In the genomic region with DNA sequence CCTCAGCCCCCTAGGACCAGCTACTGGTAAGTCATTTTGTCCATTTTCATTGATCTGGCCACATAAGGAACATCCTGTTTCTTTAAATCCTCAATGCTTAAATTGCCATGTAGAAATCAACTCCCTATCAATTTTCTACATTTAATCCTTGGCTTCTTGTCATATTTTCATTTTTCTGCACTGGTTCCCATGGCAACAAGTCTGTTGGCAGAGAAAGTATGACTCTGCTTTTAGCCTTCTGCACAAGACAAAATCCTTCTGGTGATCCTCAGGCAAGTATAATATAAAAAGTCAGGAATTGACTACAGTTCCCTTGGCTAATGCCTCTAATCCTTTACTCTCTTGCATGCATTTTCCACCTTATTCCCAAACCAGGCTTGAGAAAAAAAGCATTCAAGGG, we compare ENCODE assay signal across 9 cellular contexts.
DNase-seq lines count a peak whose midpoint lies in the region; ATAC-seq and TF ChIP-seq lines count a peak whose summit lies in the region.
"Had no signal": no experiment of that assay in that cellular context is flagged by ENCODE, and none has a peak within 500 bp of the region (broad histone marks: within the 10 kb centered on the region; RNA-seq: fewer than 3 reads in every experiment).

No MANE protein-coding gene starts in this region.

- DNase-seq in AG20443 (ENCODE audit: low spot score) (peak; percentile 54), SK-N-SH (no peak), fibroblast of lung (ENCODE audit: low read depth in 2 of 2) (peak; percentile 59 to 92), thyroid gland (no peak), OCI-M2 (lab: John Stamatoyannopoulos, UW; ENCODE audit: unreplicated experiment) (no peak), NCI-H2081 (lab: John Stamatoyannopoulos, UW) (no peak)
- DNase-seq in effector memory CD8-positive, alpha-beta T cell, result no peak
- DNase-seq: CD4-positive, CD25-positive, alpha-beta regulatory T cell had no signal

- H4K20me1 ChIP-seq in SK-N-SH (ENCODE audit: insufficient read depth) (no peaks in the 10 kb centered on the region), fibroblast of lung (ENCODE audit: control insufficient read depth, extremely low read depth, insufficient read depth, low read length) (no peaks in the 10 kb centered on the region)

- peak overlapping the region; percentile 9 to 77 (median 66) for H3K27ac Mint-ChIP-seq in nephron
- no peak overlapping the region for H3K27ac Mint-ChIP-seq in effector memory CD8-positive, alpha-beta T cell

- H3K27me3 ChIP-seq in SK-N-SH (ENCODE audit: insufficient read depth) (no peaks in the 10 kb centered on the region), fibroblast of lung (ENCODE audit: control insufficient read depth, insufficient read depth, low read length) (no peaks in the 10 kb centered on the region), thyroid gland (no peaks in the 10 kb centered on the region)

- TF ChIP-seq CTCF in SK-N-SH (IDR thresholded peaks at IDR 0.05) (no peak), fibroblast of lung (conservative IDR thresholded peaks at IDR 0.05 in 1 of 2, IDR thresholded peaks at IDR 0.05 in 1 of 2; ENCODE audit: low read depth in 1 of 2, low read length in 2 of 2) (no peak), nephron (IDR thresholded peaks at IDR 0.05; ENCODE audit: unreplicated experiment in 3 of 3) (no peak), thyroid gland (IDR thresholded peaks at IDR 0.05) (no peak)

- ATAC-seq in effector memory CD8-positive, alpha-beta T cell (replicated peaks), result no peak

- H3K4me3 Mint-ChIP-seq in nephron, result peak overlapping the region in 1 of 3 experiments; percentile 1
- no peak overlapping the region for H3K4me3 Mint-ChIP-seq in effector memory CD8-positive, alpha-beta T cell
- H3K4me3 Mint-ChIP-seq: CD4-positive, CD25-positive, alpha-beta regulatory T cell had no signal

- intact Hi-C loops in thyroid gland (cut with DNase I), result no loop called here

- CTCF ChIA-PET in SK-N-SH (lab: Yijun Ruan, JAX), result interaction anchor here (0.6 to 3.6 kb wide), 2 partner anchors 8 to 201 kb away, joined by 3 to 29 read pairs; no protein-coding TSS in a partner anchor

- TF ChIP-seq RAD21 in SK-N-SH (IDR thresholded peaks at IDR 0.05; ENCODE audit: low read length), result no peak

- H3K4me1 Mint-ChIP-seq in nephron, result peaks cover 40% of the 10 kb centered on the region
- no peaks in the 10 kb centered on the region for H3K4me1 Mint-ChIP-seq in effector memory CD8-positive, alpha-beta T cell (ENCODE audit: low read depth in 2 of 2)
- H3K4me1 Mint-ChIP-seq: CD4-positive, CD25-positive, alpha-beta regulatory T cell had no signal

- H3K4me3 ChIP-seq in SK-N-SH (ENCODE audit: low read depth in 2 of 2, low read length in 1 of 2), result no peak overlapping the region
- no peak overlapping the region for H3K4me3 ChIP-seq in fibroblast of lung (replicated peaks in 1 of 4; ENCODE audit: control extremely low read depth in 1 of 4, insufficient read depth in 1 of 4, low read depth in 3 of 4, low read length in 4 of 4)
- no peak overlapping the region for H3K4me3 ChIP-seq in thyroid gland (replicated peaks in 1 of 3)

- H3K9me2 ChIP-seq in SK-N-SH, result no peaks in the 10 kb centered on the region

- TF ChIP-seq POLR2A in thyroid gland (IDR thresholded peaks at IDR 0.05), result no peak

- no peaks in the 10 kb centered on the region for H3K27me3 Mint-ChIP-seq in nephron (ENCODE audit: low read depth)
- peaks cover 4 to 6% of the 10 kb centered on the region in 2 donors for H3K27me3 Mint-ChIP-seq in effector memory CD8-positive, alpha-beta T cell

- H3K27ac ChIP-seq in SK-N-SH (ENCODE audit: low read depth in 2 of 2, low read length in 1 of 2) (peak overlapping the region; percentile 60 to 76; a peak in 3 of 4 replicates), fibroblast of lung (ENCODE audit: insufficient read depth, low read length) (peak overlapping the region; percentile 47), thyroid gland (no peak overlapping the region)

- POLR2A ChIA-PET in SK-N-SH (lab: Yijun Ruan, JAX), result no interaction called here

- H3K4me1 ChIP-seq in SK-N-SH (ENCODE audit: control insufficient read depth in 1 of 2, insufficient read depth in 2 of 2, low read depth in 1 of 2, low read length in 1 of 2), result peaks cover 5 to 21% of the 10 kb centered on the region in 2 experiments; a peak in 3 of 4 replicates
- peaks cover 9% of the 10 kb centered on the region for H3K4me1 ChIP-seq in fibroblast of lung (ENCODE audit: control insufficient read depth, extremely low read depth, insufficient read depth, low read length)
- H3K4me1 ChIP-seq in thyroid gland, result no peaks in the 10 kb centered on the region

- no peaks in the 10 kb centered on the region for H3K79me2 ChIP-seq in SK-N-SH (ENCODE audit: insufficient read depth)
- no peaks in the 10 kb centered on the region for H3K79me2 ChIP-seq in fibroblast of lung (ENCODE audit: control insufficient read depth, insufficient read depth, low read length)

- H3K9me3 ChIP-seq in SK-N-SH (no peaks in the 10 kb centered on the region), fibroblast of lung (ENCODE audit: control insufficient read depth, insufficient read depth, low read depth, low read length) (no peaks in the 10 kb centered on the region), thyroid gland (no peaks in the 10 kb centered on the region)

- H3F3A ChIP-seq in SK-N-SH (replicated peaks; ENCODE audit: insufficient read depth), result peaks cover 23% of the 10 kb centered on the region

- no peaks in the 10 kb centered on the region for H3K36me3 Mint-ChIP-seq in nephron (ENCODE audit: low read depth)
- peaks cover 6% of the 10 kb centered on the region for H3K36me3 Mint-ChIP-seq in effector memory CD8-positive, alpha-beta T cell (ENCODE audit: insufficient read depth)
- H3K36me3 Mint-ChIP-seq: CD4-positive, CD25-positive, alpha-beta regulatory T cell had no signal

- H3K36me3 ChIP-seq in SK-N-SH (replicated peaks in 1 of 2; ENCODE audit: control insufficient read depth in 1 of 2, insufficient read depth in 2 of 2, low read length in 1 of 2) (peaks cover 3 to 11% of the 10 kb centered on the region in 2 experiments), fibroblast of lung (ENCODE audit: control insufficient read depth, insufficient read depth, low read length) (no peaks in the 10 kb centered on the region), thyroid gland (no peaks in the 10 kb centered on the region)

- H2AFZ ChIP-seq in SK-N-SH (ENCODE audit: low read depth) (no peak overlapping the region), fibroblast of lung (ENCODE audit: low read length) (no peak overlapping the region)

- H3K4me2 ChIP-seq in SK-N-SH (peak overlapping the region; percentile 49; the same call in 1 of the 2 replicates), fibroblast of lung (ENCODE audit: extremely low read depth, insufficient read depth, low read length) (peak overlapping the region; percentile 15)

- H3K9ac ChIP-seq in SK-N-SH, result no peak overlapping the region
- H3K9ac ChIP-seq in fibroblast of lung (ENCODE audit: insufficient read depth, low read length), result no peak overlapping the region

- H3K9me3 Mint-ChIP-seq in nephron, result no peaks in the 10 kb centered on the region
- no peaks in the 10 kb centered on the region for H3K9me3 Mint-ChIP-seq in effector memory CD8-positive, alpha-beta T cell
- H3K9me3 Mint-ChIP-seq: CD4-positive, CD25-positive, alpha-beta regulatory T cell had no signal

- TF ChIP-seq EP300 in SK-N-SH (IDR thresholded peaks at IDR 0.05; ENCODE audit: borderline replicate concordance in 1 of 2, low read depth in 1 of 2, low read length in 1 of 2), result no peak

TF ChIP-seq in SK-N-SH, 30 proteins besides CTCF, POLR2A, EP300 and RAD21:
- TF ChIP-seq FOXJ3 (CRISPR knock-in tag; IDR thresholded peaks at IDR 0.05) (no peak), RFX5 (IDR thresholded peaks at IDR 0.05; ENCODE audit: low read length) (peak; percentile 90)
TF ChIP-seq in SK-N-SH: peak in this region for 1.

Comparison
In these comparisons a context has a peak if more than half of its experiments do, and no peak if none do; other contexts are left out.
1. DNase-seq: peak in AG20443 (single experiment) and fibroblast of lung (2 of 2); none in SK-N-SH (single experiment), thyroid gland (0 of 2), effector memory CD8-positive, alpha-beta T cell (0 of 3), OCI-M2 (single experiment) and NCI-H2081 (0 of 2).
2. H3K27ac ChIP-seq: peak in SK-N-SH (2 of 2) and fibroblast of lung (single experiment); none in thyroid gland (0 of 3).
3. H3K27ac Mint-ChIP-seq: peak in nephron (3 of 3); none in effector memory CD8-positive, alpha-beta T cell (0 of 2).